1 cellular context compared by ENCODE assay signal in genomic region chr12:52506858-52507715, GRCh38.
A peak's percentile ranks its signal among the peaks of the same experiment; 100 is the strongest.
TF ChIP-seq lines count a peak whose summit lies in the region.

No MANE protein-coding gene starts in this region.

TF ChIP-seq in K562, 482 proteins besides CTCF, POLR2A, EP300 and RAD21:
- TF ChIP-seq YY1 (IDR thresholded peaks at IDR 0.05; ENCODE audit: borderline replicate concordance in 1 of 3, control insufficient read depth in 1 of 3, extremely low read depth in 1 of 3, insufficient read depth in 3 of 3, insufficient read length in 1 of 3, insufficient replicate concordance in 2 of 3, low read depth in 1 of 3, low read length in 2 of 3) (peak in 1 of 3 experiments; percentile 32), ZBTB43 (CRISPR knock-in tag; IDR thresholded peaks at IDR 0.05) (no peak), ZFP30 (CRISPR knock-in tag; IDR thresholded peaks at IDR 0.05; ENCODE audit: borderline replicate concordance) (no peak)
